ENCODE assay signal across 1 cellular context in genomic region chr16:11797166-11797956, GRCh38.
A peak's percentile ranks its signal among the peaks of the same experiment; 100 is the strongest.
TF ChIP-seq lines count a peak whose summit lies in the region.

Gene ZC3H7A (minus strand): TSS chr16:11797258. CDS start chr16:11782354, 14,904 bp downstream.

TF ChIP-seq in K562, 482 proteins besides CTCF, POLR2A, EP300 and RAD21 (continued from another document):
- TF ChIP-seq ZNF395 (CRISPR knock-in tag; IDR thresholded peaks at IDR 0.05) = no peak; the same call in 1 of the 2 replicates
- TF ChIP-seq ZNF41 (CRISPR knock-in tag; conservative IDR thresholded peaks at IDR 0.05) = no peak
- TF ChIP-seq ZNF24 (IDR thresholded peaks at IDR 0.05) = no peak
- no peak for TF ChIP-seq ATF2 (CRISPR knock-in tag; IDR thresholded peaks at IDR 0.05)
- no peak for TF ChIP-seq ZNF778 (CRISPR knock-in tag; IDR thresholded peaks at IDR 0.05)
- no peak for TF ChIP-seq FOXM1 (IDR thresholded peaks at IDR 0.05; ENCODE audit: low read depth)
- TF ChIP-seq FOXM1 (CRISPR knock-in tag; IDR thresholded peaks at IDR 0.05; ENCODE audit: low read depth) = no peak
- peak; percentile 96 for TF ChIP-seq CTBP1 (IDR thresholded peaks at IDR 0.05; ENCODE audit: borderline replicate concordance)
- no peak for TF ChIP-seq JUN (IDR thresholded peaks at IDR 0.05; ENCODE audit: borderline replicate concordance, low read depth, low read length)
- no peak for TF ChIP-seq JUN (CRISPR knock-in tag; IDR thresholded peaks at IDR 0.05; ENCODE audit: borderline replicate concordance)
- TF ChIP-seq HMGXB4 (CRISPR knock-in tag; IDR thresholded peaks at IDR 0.05) = peak; percentile 80; the same call in 1 of the 2 replicates
- no peak for TF ChIP-seq SMC3 (conservative IDR thresholded peaks at IDR 0.05; ENCODE audit: insufficient read depth, low read depth, low read length)
- no peak for TF ChIP-seq ZNF717 (CRISPR knock-in tag; IDR thresholded peaks at IDR 0.05)
- TF ChIP-seq ZC3H11A (IDR thresholded peaks at IDR 0.05; ENCODE audit: low read depth, low read length) = no peak
- TF ChIP-seq RBM39 (optimal IDR thresholded peaks at IDR 0.05; ENCODE audit: low read depth, low read length) = no peak
- no peak for TF ChIP-seq POLR3G (IDR thresholded peaks at IDR 0.05; ENCODE audit: extremely low read depth, insufficient read length, insufficient replicate concordance)
- no peak for TF ChIP-seq ZNF507 (tag; conservative IDR thresholded peaks at IDR 0.05)
- TF ChIP-seq ETS2 (tag; IDR thresholded peaks at IDR 0.05; ENCODE audit: borderline replicate concordance, poor library complexity, severe bottlenecking) = no peak
- TF ChIP-seq TARDBP (IDR thresholded peaks at IDR 0.05) = no peak; the same call in 1 of the 2 replicates
- TF ChIP-seq PCBP2 (IDR thresholded peaks at IDR 0.05; ENCODE audit: low read depth, low read length, poor library complexity, severe bottlenecking) = no peak
